In the genomic region with DNA sequence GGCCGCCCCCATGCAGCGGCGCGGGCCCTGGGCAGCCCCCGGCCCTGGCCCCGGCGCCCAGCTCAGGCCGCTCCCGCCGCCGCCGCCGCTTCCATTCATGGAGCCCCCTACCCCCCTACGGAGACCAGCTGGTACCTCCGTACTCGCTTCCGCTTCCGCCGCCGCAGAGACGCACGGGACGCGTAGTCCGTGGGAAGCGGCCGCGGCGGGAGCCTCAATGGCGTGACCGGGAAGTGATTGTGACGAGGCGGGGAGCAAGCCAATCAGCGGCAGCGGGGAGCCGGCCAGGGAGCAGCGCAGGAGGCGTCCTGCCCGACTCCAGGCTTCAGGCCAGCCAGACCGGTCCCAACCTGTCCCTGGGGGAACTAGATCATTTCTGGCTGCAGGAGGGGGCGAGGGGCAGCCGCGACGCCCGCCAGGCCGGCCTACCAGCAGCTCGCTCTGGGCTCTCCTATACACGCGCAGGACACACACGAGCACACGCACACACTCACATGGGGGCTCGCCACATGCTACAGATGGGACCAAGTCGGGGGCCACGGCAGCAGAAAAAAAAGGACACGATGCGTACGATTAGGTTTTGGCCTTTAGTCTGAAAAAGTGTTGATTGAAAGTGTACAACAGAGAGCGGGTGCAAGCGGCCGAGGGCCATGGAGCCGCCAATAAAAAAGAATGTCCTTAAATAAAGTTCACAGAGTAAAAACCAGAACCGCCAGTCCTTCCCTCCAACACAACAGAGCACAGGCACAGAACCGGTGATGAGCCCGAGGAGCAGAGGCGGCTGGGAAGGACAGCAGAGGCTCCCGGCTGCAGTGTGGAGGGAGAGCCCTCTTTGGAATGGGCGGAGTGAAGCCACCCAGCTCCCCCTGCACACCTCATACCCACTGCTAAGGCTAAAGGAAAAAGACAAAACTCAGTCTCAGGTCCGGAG, we compare ENCODE assay signal across 8 cellular contexts. TPM values are rescaled to one million over a fixed set of nuclear protein-coding genes. Genes with fewer than 3 reads are reported as not detected.
A peak's percentile ranks its signal among the peaks of the same experiment; 100 is the strongest.
DNase-seq lines count a peak whose midpoint lies in the region; ATAC-seq and TF ChIP-seq lines count a peak whose summit lies in the region.

A gene with protein sequence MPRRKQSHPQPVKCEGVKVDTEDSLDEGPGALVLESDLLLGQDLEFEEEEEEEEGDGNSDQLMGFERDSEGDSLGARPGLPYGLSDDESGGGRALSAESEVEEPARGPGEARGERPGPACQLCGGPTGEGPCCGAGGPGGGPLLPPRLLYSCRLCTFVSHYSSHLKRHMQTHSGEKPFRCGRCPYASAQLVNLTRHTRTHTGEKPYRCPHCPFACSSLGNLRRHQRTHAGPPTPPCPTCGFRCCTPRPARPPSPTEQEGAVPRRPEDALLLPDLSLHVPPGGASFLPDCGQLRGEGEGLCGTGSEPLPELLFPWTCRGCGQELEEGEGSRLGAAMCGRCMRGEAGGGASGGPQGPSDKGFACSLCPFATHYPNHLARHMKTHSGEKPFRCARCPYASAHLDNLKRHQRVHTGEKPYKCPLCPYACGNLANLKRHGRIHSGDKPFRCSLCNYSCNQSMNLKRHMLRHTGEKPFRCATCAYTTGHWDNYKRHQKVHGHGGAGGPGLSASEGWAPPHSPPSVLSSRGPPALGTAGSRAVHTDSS (minus strand): TSS at position 109 of the 931 bp plus-strand sequence. CDS start 208 bp downstream, outside the sequence.

- H3K4me3 ChIP-seq in AG04449 (ENCODE audit: low read depth, low read length): peak within 1 kb of the TSS; percentile 88

- DNase-seq in AG04449 (ENCODE audit: low read depth, low spot score) (peak; percentile 55), NCI-H446 treated with DMSO at 0.1 percent for 48 hours (lab: John Stamatoyannopoulos, UW) (peak; percentile 95), cerebellum (ENCODE audit: low spot score) (peak; percentile 98), kidney glomerular epithelial cell (lab: John Stamatoyannopoulos, UW) (peak; percentile 86)
- DNase-seq in activated CD4-positive, alpha-beta T cell treated with anti-CD3 and anti-CD28 coated beads for 1 hour: peak; percentile 77
- peak; percentile 81 to 86 for DNase-seq in stimulated activated CD4-positive, alpha-beta T cell treated with anti-CD3 and anti-CD28 coated beads, Interleukin-15, amount 100 ng/mL, for 48 hours (ENCODE audit: low read depth in 2 of 2)

- CTCF ChIA-PET in AG04449 (lab: Yijun Ruan, JAX): interaction anchor here (2.3 to 3.9 kb wide), 3 partner anchors 10 to 302 kb away, joined by 14 to 15 read pairs (median 14); partner anchors contain the start of genes EIF2B4 and SNX17

- ATAC-seq in GM18907 (IDR thresholded peaks at IDR 0.05; ENCODE audit: unreplicated experiment) (peak; percentile 70), HG03159 (IDR thresholded peaks at IDR 0.05; ENCODE audit: unreplicated experiment) (peak; percentile 78)

- no peak for TF ChIP-seq CTCF in AG04449 (IDR thresholded peaks at IDR 0.05; ENCODE audit: insufficient read depth, low read length, missing control alignments)

- POLR2A ChIA-PET in AG04449 (lab: Yijun Ruan, JAX): interaction anchor here (0.6 to 3.5 kb wide), 6 partner anchors 11 to 282 kb away, joined by 3 to 32 read pairs (median 3); partner anchors contain the start of genes EIF2B4, GTF3C2, NRBP1 and PPM1G

RNA-seq across cellular contexts. Expression of the gene that starts here (rescaled TPM):
- 9.9 TPM for total RNA-seq in cerebellum

Comparison
In these comparisons a context has a peak if more than half of its experiments do, and no peak if none do; other contexts are left out.
1. Peak in every context shown above with its lines: DNase-seq, ATAC-seq and H3K4me3 ChIP-seq.